Comparison of ENCODE assay signal across 16 cellular contexts in genomic region chr17:44310612-44311376, GRCh38. TPM values are rescaled to one million over a fixed set of nuclear protein-coding genes. Genes with fewer than 3 reads are reported as not detected.
DNase-seq lines count a peak whose midpoint lies in the region; ATAC-seq and TF ChIP-seq lines count a peak whose summit lies in the region.
"Had no signal": no experiment of that assay in that cellular context is flagged by ENCODE, and none has a peak within 500 bp of the region (broad histone marks: within the 10 kb centered on the region; RNA-seq: fewer than 3 reads in every experiment).

No MANE protein-coding gene starts in this region.

- H3K9me3 ChIP-seq in BE2C (no peaks in the 10 kb centered on the region), neural cell (ENCODE audit: low read length) (no peaks in the 10 kb centered on the region)
- H3K9me3 ChIP-seq: A549, Caco-2, SK-N-SH had no signal

- TF ChIP-seq RAD21 in neural cell (conservative IDR thresholded peaks at IDR 0.05), result no peak

- TF ChIP-seq CTCF in BE2C (IDR thresholded peaks at IDR 0.05; ENCODE audit: low read depth, low read length) (no peak), GM13977 (IDR thresholded peaks at IDR 0.05; ENCODE audit: extremely low read depth, insufficient read depth, missing control alignments) (no peak), brain (conservative IDR thresholded peaks at IDR 0.05) (no peak), neural cell (IDR thresholded peaks at IDR 0.05; ENCODE audit: poor library complexity, severe bottlenecking) (no peak)

- peak overlapping the region; percentile 11; the same call in 1 of the 2 replicates for H3K4me3 ChIP-seq in BE2C (ENCODE audit: low read depth, low read length)
- H3K4me3 ChIP-seq in neural cell (ENCODE audit: low read length), result peak overlapping the region; percentile 96
- H3K4me3 ChIP-seq: A549 had no signal

- H3K9ac ChIP-seq in neural cell (ENCODE audit: low read length), result peak overlapping the region; percentile 98
- H3K9ac ChIP-seq: SK-N-SH had no signal

- in situ Hi-C loops in GM13977 (cut with MboI; ENCODE audit: low pct_unique_long_range_greater_than_20kb, low sequenced_read_pairs, unreplicated experiment), result no loop called here

- no peaks in the 10 kb centered on the region for H3K27me3 ChIP-seq in BE2C
- peaks cover 9% of the 10 kb centered on the region for H3K27me3 ChIP-seq in neural cell (ENCODE audit: insufficient read depth, low read depth, low read length)

- peaks cover 50% of the 10 kb centered on the region for H3K4me1 Mint-ChIP-seq in brain

- H4K20me1 ChIP-seq in neural cell (ENCODE audit: insufficient read depth), result peaks cover 6% of the 10 kb centered on the region

- H3K9me2 ChIP-seq in neural cell (ENCODE audit: insufficient read depth, low read length), result no peaks in the 10 kb centered on the region
- H3K9me2 ChIP-seq: SK-N-SH had no signal

- H3K36me3 ChIP-seq in BE2C (peaks cover 4% of the 10 kb centered on the region), neural cell (ENCODE audit: insufficient read depth, low read length) (no peaks in the 10 kb centered on the region)

- DNase-seq in BE2C, result peak; percentile 61
- peak; percentile 4 for DNase-seq in GM13977 (ENCODE audit: low spot score)
- DNase-seq in stimulated activated CD4-positive, alpha-beta T cell treated with anti-CD3 and anti-CD28 coated beads, Interleukin-4, amount 100 ng/mL, for 1 hour, result no peak
- no peak for DNase-seq in KG1 (lab: John Stamatoyannopoulos, UW)
- DNase-seq in NCI-H69 (lab: John Stamatoyannopoulos, UW), result no peak
- DNase-seq: Caco-2, DMS79 treated with DMSO at 0.1 percent for 48 hours, GDM1, NCI-H1417 treated with DMSO at 0.1 percent for 48 hours, NCI-H2029 treated with DMSO at 0.1 percent for 48 hours, NCI-H345, SK-N-SH had no signal

- H3K4me1 ChIP-seq in BE2C, result peaks cover 6% of the 10 kb centered on the region

- H3K36me3 Mint-ChIP-seq in brain, result peaks cover 12% of the 10 kb centered on the region

- H3K4me3 Mint-ChIP-seq in brain, result peak overlapping the region; percentile 42 to 85 (median 81)

- H3K27ac Mint-ChIP-seq in brain, result peak overlapping the region in 1 of 5 experiments; percentile 59

- no peak for TF ChIP-seq EP300 in neural cell (conservative IDR thresholded peaks at IDR 0.05; ENCODE audit: poor library complexity, severe bottlenecking)

- H3K27ac ChIP-seq in neural cell (ENCODE audit: low read length), result no peak overlapping the region
- H3K27ac ChIP-seq: A549 had no signal

- ATAC-seq in GM21723 (IDR thresholded peaks at IDR 0.05; ENCODE audit: unreplicated experiment), result no peak
- ATAC-seq: A549 had no signal

- H3F3A ChIP-seq in neural cell (ENCODE audit: insufficient read depth, low read length, poor library complexity, severe bottlenecking), result no peaks in the 10 kb centered on the region

- peaks cover 0 to 3% (median 0%) of the 10 kb centered on the region in 5 experiments for H3K9me3 Mint-ChIP-seq in brain

- peak overlapping the region; percentile 99 for H3K4me2 ChIP-seq in neural cell (ENCODE audit: low read length)
- H3K4me2 ChIP-seq: A549, SK-N-SH had no signal

- H2AFZ ChIP-seq in neural cell (ENCODE audit: low read depth, low read length), result no peak overlapping the region

- H3K79me2 ChIP-seq in neural cell (replicated peaks; ENCODE audit: insufficient read depth, low read length), result peaks cover 30% of the 10 kb centered on the region

- H3K27me3 Mint-ChIP-seq in brain, result peaks cover 44% of the 10 kb centered on the region

TF ChIP-seq in neural cell, 6 proteins besides CTCF, POLR2A, EP300 and RAD21:
- no peak for TF ChIP-seq REST (IDR thresholded peaks at IDR 0.05; ENCODE audit: borderline replicate concordance)
- TF ChIP-seq SMC3 (conservative IDR thresholded peaks at IDR 0.05; ENCODE audit: poor library complexity), result no peak
- no peak for TF ChIP-seq POLR2AphosphoS5 (IDR thresholded peaks at IDR 0.05)
- TF ChIP-seq TAF1 (IDR thresholded peaks at IDR 0.05; ENCODE audit: low read depth), result no peak
- TF ChIP-seq MXI1 (conservative IDR thresholded peaks at IDR 0.05; ENCODE audit: poor library complexity, severe bottlenecking), result no peak
- TF ChIP-seq EZH2 (IDR thresholded peaks at IDR 0.05; ENCODE audit: borderline replicate concordance, insufficient read depth, low read length, poor library complexity, severe bottlenecking), result no peak
TF ChIP-seq in neural cell: peak in this region for 0.

RNA-seq across cellular contexts. Expression of gene RUNDC3A, which starts 2.4 kb away (rescaled TPM):
- 386 TPM for polyA plus RNA-seq in BE2C (2012; ENCODE audit: insufficient read depth, insufficient read length, low read depth)
- polyA plus RNA-seq in brain (ENCODE audit: insufficient read depth, low read depth, low replicate concordance) (304 TPM), neural cell (279 and 326 TPM in 2 replicates)
- polyA minus RNA-seq in neural cell, result 130 and 135 TPM in 2 replicates

RNA-seq across cellular contexts. Expression of gene SLC25A39, which starts 13.8 kb away (rescaled TPM):
- 920 TPM for polyA plus RNA-seq in BE2C (2012; ENCODE audit: insufficient read depth, insufficient read length, low read depth)
- 153 TPM for polyA plus RNA-seq in brain (ENCODE audit: insufficient read depth, low read depth, low replicate concordance)
- polyA plus RNA-seq in neural cell, result 73.4 and 98.8 TPM in 2 replicates
- polyA minus RNA-seq in neural cell, result 23.5 and 28.0 TPM in 2 replicates

RNA-seq across cellular contexts. Expression of gene GRN, which starts 34.3 kb away (rescaled TPM):
- 398 TPM for polyA plus RNA-seq in BE2C (2012; ENCODE audit: insufficient read depth, insufficient read length, low read depth)
- polyA plus RNA-seq in brain (ENCODE audit: insufficient read depth, low read depth, low replicate concordance), result 164 TPM
- polyA plus RNA-seq in neural cell, result 18.9 and 21.8 TPM in 2 replicates
- polyA minus RNA-seq in neural cell, result 18.9 and 31.9 TPM in 2 replicates

RNA-seq across cellular contexts. Expression of gene SLC4A1, which starts 42.9 kb away (rescaled TPM):
- polyA plus RNA-seq in BE2C (2012; ENCODE audit: insufficient read depth, insufficient read length, low read depth), result not detected
- polyA plus RNA-seq in brain (ENCODE audit: insufficient read depth, low read depth, low replicate concordance) (0.34 TPM), neural cell (0.05 TPM in 1 of 2 replicates, not detected in the other)
- polyA minus RNA-seq in neural cell, result not detected in 2 replicates
- polyA plus RNA-seq: A549, SK-N-SH had no signal

RNA-seq across cellular contexts. Expression of gene FAM171A2, which starts 52.9 kb away (rescaled TPM):
- polyA plus RNA-seq in BE2C (2012; ENCODE audit: insufficient read depth, insufficient read length, low read depth), result 44.8 TPM
- polyA plus RNA-seq in brain (ENCODE audit: insufficient read depth, low read depth, low replicate concordance) (62.5 TPM), neural cell (73.6 and 88.3 TPM in 2 replicates)
- 73.7 and 102 TPM in 2 replicates for polyA minus RNA-seq in neural cell

Comparison
In these comparisons a context has a peak if more than half of its experiments do, and no peak if none do; other contexts are left out.
1. DNase-seq: peak in BE2C (single experiment) and GM13977 (single experiment); none in stimulated activated CD4-positive, alpha-beta T cell treated with anti-CD3 and anti-CD28 coated beads, Interleukin-4, amount 100 ng/mL, for 1 hour (single experiment), KG1 (single experiment) and NCI-H69 (single experiment).